In genomic region chr19:57578487-57579205, GRCh38 we compare ENCODE assay signal across 8 cellular contexts. TPM values are rescaled to one million over a fixed set of nuclear protein-coding genes. Genes with fewer than 3 reads are reported as not detected.
A peak's percentile ranks its signal among the peaks of the same experiment; 100 is the strongest.
DNase-seq lines count a peak whose midpoint lies in the region; ATAC-seq and TF ChIP-seq lines count a peak whose summit lies in the region.

Gene ZNF416, minus strand, starts transcription at chr19:57578911. Its CDS starts 207 bp downstream, at chr19:57578704.

- H3K4me2 ChIP-seq in parathyroid adenoma (ENCODE audit: low read length): peak within 1 kb of the TSS; percentile 90

- in situ Hi-C loops in transverse colon (cut with MboI; ENCODE audit: low pct_ligation_motif_present in 1 of 4, low pct_unique_long_range_greater_than_20kb in 1 of 4, low sequenced_read_pairs in 3 of 4): no loop called here

- H3K27ac ChIP-seq in parathyroid adenoma: peak within 1 kb of the TSS; percentile 34
- H3K27ac ChIP-seq in transverse colon: peak within 1 kb of the TSS; percentile 64 to 85 (median 74)

- H3K9ac ChIP-seq in adipocyte (ENCODE audit: low read length): peak within 1 kb of the TSS; percentile 90
- H3K9ac ChIP-seq in parathyroid adenoma: peak within 1 kb of the TSS; percentile 74

- H3K4me3 ChIP-seq in GM12875 (ENCODE audit: low read depth, low read length) (peak within 1 kb of the TSS; percentile 93), adipocyte (ENCODE audit: low read length) (peak within 1 kb of the TSS; percentile 94), parathyroid adenoma (ENCODE audit: low read depth, low read length) (peak within 1 kb of the TSS; percentile 99), transverse colon (peak within 1 kb of the TSS; percentile 82 to 97 (median 92))

- H3K36me3 ChIP-seq in adipocyte (ENCODE audit: control insufficient read depth, insufficient read depth, low read length, severe bottlenecking) (peaks cover 31% of the 10 kb centered on the region), parathyroid adenoma (ENCODE audit: control insufficient read depth, insufficient read depth, low read length) (peaks cover 4% of the 10 kb centered on the region), transverse colon (peaks cover 0 to 31% (median 13%) of the 10 kb centered on the region in 4 donors)

- TF ChIP-seq POLR2A in transverse colon (IDR thresholded peaks at IDR 0.05): no peak

- DNase-seq in NCI-H1417 (lab: John Stamatoyannopoulos, UW): peak; percentile 93 to 98 (median 97)
- DNase-seq in SW 1271 (lab: John Stamatoyannopoulos, UW): peak; percentile 88 to 95
- DNase-seq in adipocyte (ENCODE audit: low read depth): peak; percentile 100
- peak; percentile 97 for DNase-seq in cardiac septum (ENCODE audit: low spot score)
- DNase-seq in transverse colon: peak; percentile 97

- peak; percentile 97 for ATAC-seq in HG02763 (IDR thresholded peaks at IDR 0.05; ENCODE audit: unreplicated experiment)

- H2AFZ ChIP-seq in parathyroid adenoma: peak within 1 kb of the TSS; percentile 96

- H3K27me3 ChIP-seq in adipocyte (replicated peaks; ENCODE audit: control insufficient read depth, insufficient read depth, low read length): no peaks in the 10 kb centered on the region
- no peaks in the 10 kb centered on the region for H3K27me3 ChIP-seq in parathyroid adenoma (ENCODE audit: control insufficient read depth, insufficient read depth, low read length)
- no peaks in the 10 kb centered on the region for H3K27me3 ChIP-seq in transverse colon

- H3K4me1 ChIP-seq in adipocyte (ENCODE audit: control insufficient read depth, insufficient read depth, low read length) (peaks cover 15% of the 10 kb centered on the region), parathyroid adenoma (peaks cover 12% of the 10 kb centered on the region), transverse colon (peaks cover 0 to 17% (median 10%) of the 10 kb centered on the region in 4 donors)

- intact Hi-C loops in cardiac septum (cut with DNase I): no loop called here
- intact Hi-C loops in transverse colon (cut with DNase I; ENCODE audit: low total_unique reads): no loop called here

- WGBS in transverse colon (ENCODE audit: low coverage in 1 of 2), 2 donors: 0 to 1% methylated on average over 4 to 47 of the region's 62 CpGs

- peak; percentile 16; the same call in 1 of the 2 replicates for TF ChIP-seq CTCF in GM12875 (IDR thresholded peaks at IDR 0.05; ENCODE audit: borderline replicate concordance, insufficient read depth, low read depth, low read length)
- peak; percentile 20 for TF ChIP-seq CTCF in parathyroid adenoma (IDR thresholded peaks at IDR 0.05)
- TF ChIP-seq CTCF in transverse colon (IDR thresholded peaks at IDR 0.05): peak in 2 of 5 experiments; percentile 16 to 22

- TF ChIP-seq EP300 in transverse colon (IDR thresholded peaks at IDR 0.05; ENCODE audit: low read depth): no peak

- H3K79me2 ChIP-seq in parathyroid adenoma: peaks cover 18% of the 10 kb centered on the region

- H3K9me3 ChIP-seq in adipocyte (ENCODE audit: control insufficient read depth, low read length) (peaks cover 31% of the 10 kb centered on the region), parathyroid adenoma (ENCODE audit: control insufficient read depth, low read length) (peaks cover 4% of the 10 kb centered on the region), transverse colon (peaks cover 34 to 37% of the 10 kb centered on the region in 2 donors)

RNA-seq across cellular contexts. Expression of gene ZNF416, which starts in this region (rescaled TPM):
- total RNA-seq in cardiac septum (4.8 TPM), transverse colon (10 to 100 TPM in 1 of 4 donors, 1 to 10 TPM in 3; 2.2 to 17.6 (median 3.0) TPM)

Comparison
In these comparisons a context has a peak if more than half of its experiments do, and no peak if none do; other contexts are left out.
1. Peak in every context shown above with its lines: DNase-seq, ATAC-seq, H3K4me3 ChIP-seq and H3K27ac ChIP-seq.